Comparison of ENCODE assay signal across 29 cellular contexts in the genomic region with DNA sequence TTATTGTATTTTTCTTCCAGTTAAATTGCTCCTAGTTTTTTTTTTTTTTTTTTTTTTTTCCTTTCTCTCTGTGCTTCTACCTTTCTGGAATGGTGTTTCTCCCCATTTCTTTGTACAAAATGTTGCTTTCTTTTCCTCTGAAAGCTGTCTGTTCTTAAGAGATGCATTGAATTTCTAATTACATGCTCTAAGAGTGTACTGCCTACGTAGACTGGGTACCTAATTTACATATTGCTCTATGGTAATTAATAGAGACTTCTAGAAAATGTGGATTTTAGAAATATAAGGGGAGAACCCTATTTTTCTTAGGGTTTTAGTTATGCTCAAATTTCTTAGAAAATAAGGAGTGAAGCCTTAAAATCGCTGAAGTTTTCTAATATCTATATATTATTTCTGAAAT. TPM values are rescaled to one million over a fixed set of nuclear protein-coding genes. Genes with fewer than 3 reads are reported as not detected.
"Had no signal": no experiment of that assay in that cellular context is flagged by ENCODE, and none has a peak within 500 bp of the region (broad histone marks: within the 10 kb centered on the region; RNA-seq: fewer than 3 reads in every experiment).

No MANE protein-coding gene starts in this region.

- H3K27ac ChIP-seq: brain microvascular endothelial cell, VCaP had no signal

- H3K27me3 ChIP-seq: brain microvascular endothelial cell had no signal

- H3K36me3 ChIP-seq: brain microvascular endothelial cell had no signal

- DNase-seq: activated B cell treated with CpG ODN at 0.5 μM for 24 hours; activated CD4-positive, alpha-beta memory T cell treated with anti-CD3 and anti-CD28 coated beads for 36 hours; activated CD4-positive, alpha-beta T cell treated with anti-CD3 and anti-CD28 coated beads for 4 hours; activated CD4-positive, alpha-beta T cell treated with anti-CD3 and anti-CD28 coated beads, Interleukin-2, amount 50 U/mL, for 1 hour; activated CD4-positive, CD25-positive, alpha-beta regulatory T cell treated with anti-CD3 and anti-CD28 coated beads, Interleukin-2, amount 50 U/mL, for 72 hours; activated CD8-positive, alpha-beta memory T cell treated with anti-CD3 and anti-CD28 coated beads, Interleukin-2, amount 50 U/mL, for 4 hours; activated effector memory CD4-positive, alpha-beta T cell treated with anti-CD3 and anti-CD28 coated beads, Interleukin-2, amount 50 U/mL, for 16 hours; activated naive CD4-positive, alpha-beta T cell; activated naive CD4-positive, alpha-beta T cell treated with anti-CD3 and anti-CD28 coated beads, Interleukin-2, amount 50 U/mL, for 16 hours; activated naive CD8-positive, alpha-beta T cell treated with anti-CD3 and anti-CD28 coated beads for 36 hours; activated T-cell treated with anti-CD3 and anti-CD28 coated beads for 4 hours; activated T-cell treated with anti-CD3 and anti-CD28 coated beads, Interleukin-2, amount 50 U/mL, for 48 hours; amniotic stem cell; aorta; brain microvascular endothelial cell; central memory CD4-positive, alpha-beta T cell; NCI-H1048; NCI-H1105 treated with DMSO at 0.1 percent for 48 hours; NCI-H1436; NCI-H1694; NCI-H1930; NCI-H345; NCI-H510A treated with DMSO at 0.1 percent for 48 hours; NK-92 treated with Interleukin-12 subunit alpha and Interleukin-12 subunit beta, amount 100 ng/mL, for 24 hours; OCI-M1; Right ventricle myocardium superior; T-cell; T-helper 17 cell had no signal

RNA-seq across cellular contexts. Expression of a gene that starts 13.8 kb away (rescaled TPM):
- total RNA-seq: Right ventricle myocardium superior had no signal
